In the genomic region with DNA sequence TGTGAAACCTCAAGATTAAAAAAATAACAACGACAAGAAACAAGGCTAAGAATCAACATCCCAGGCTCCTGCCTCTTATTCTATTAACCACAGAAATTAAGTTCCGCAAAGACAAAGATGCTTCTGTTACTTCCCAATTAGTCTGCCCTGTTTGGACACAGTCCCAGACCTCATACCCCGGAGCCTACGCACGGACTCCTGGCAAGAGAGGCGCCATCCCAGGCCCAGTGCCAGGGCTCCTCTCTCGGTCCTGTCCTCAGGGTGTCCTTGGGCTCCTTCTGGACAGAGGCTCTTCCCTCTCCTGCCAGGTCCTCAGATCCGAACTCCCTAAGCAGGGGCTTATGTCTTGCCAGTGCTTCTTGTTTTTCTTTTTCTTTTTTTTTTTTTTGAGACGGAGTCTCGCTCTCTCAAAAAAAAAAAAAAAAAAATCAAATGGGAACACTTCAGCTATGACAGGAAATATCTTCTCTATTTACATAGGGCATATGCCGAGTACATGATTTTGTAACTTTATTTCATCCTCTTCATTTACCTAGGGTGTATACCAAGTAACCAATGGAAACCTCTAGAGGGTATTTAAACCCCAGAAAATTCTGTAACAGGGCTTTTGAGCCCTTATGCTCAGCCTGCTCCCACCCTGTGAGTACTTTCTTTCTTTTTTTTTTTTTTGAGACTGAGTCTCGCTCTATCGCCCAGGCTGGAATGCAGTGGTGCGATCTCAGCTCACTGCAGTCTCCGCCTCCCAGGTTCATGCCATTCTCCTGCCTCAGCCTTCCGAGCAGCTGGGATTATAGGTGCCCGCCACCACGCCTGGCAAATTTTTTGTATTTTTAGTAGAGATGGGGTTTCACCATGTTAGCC, we compare ENCODE assay signal across 8 cellular contexts. TPM values are rescaled to one million over a fixed set of nuclear protein-coding genes. Genes with fewer than 3 reads are reported as not detected.
DNase-seq lines count a peak whose midpoint lies in the region; ATAC-seq and TF ChIP-seq lines count a peak whose summit lies in the region.

No MANE protein-coding gene starts in this region.

- peaks cover 7% of the 10 kb centered on the region for H3K4me1 ChIP-seq in mucosa of descending colon (ENCODE audit: low read depth)

- intact Hi-C loops in dendritic cell treated with granulocyte-macrophage colony-stimulating factor and Interleukin-4, amounts not matched to agents 40 ng/mL and 50 ng/mL, for 4 days (cut with micrococcal nuclease): no loop called here
- intact Hi-C loops in mucosa of descending colon (cut with DNase I, micrococcal nuclease): no loop called here

- no peaks in the 10 kb centered on the region for H3K36me3 Mint-ChIP-seq in dendritic cell treated with granulocyte-macrophage colony-stimulating factor and Interleukin-4, amounts not matched to agents 40 ng/mL and 50 ng/mL, for 4 days (ENCODE audit: low read depth)
- H3K36me3 Mint-ChIP-seq in T-cell: no peaks in the 10 kb centered on the region

- H3K27me3 Mint-ChIP-seq in dendritic cell treated with granulocyte-macrophage colony-stimulating factor and Interleukin-4, amounts not matched to agents 40 ng/mL and 50 ng/mL, for 4 days: no peaks in the 10 kb centered on the region
- H3K27me3 Mint-ChIP-seq in T-cell: no peaks in the 10 kb centered on the region

- no peaks in the 10 kb centered on the region for H3K9me3 ChIP-seq in mucosa of descending colon

- POLR2A ChIA-PET in T-cell (lab: Charles Lee): no interaction called here

- CTCF ChIA-PET in T-cell (lab: Charles Lee): no interaction called here

- peak overlapping the region; percentile 73 for H3K27ac Mint-ChIP-seq in dendritic cell treated with granulocyte-macrophage colony-stimulating factor and Interleukin-4, amounts not matched to agents 40 ng/mL and 50 ng/mL, for 4 days
- H3K27ac Mint-ChIP-seq in T-cell: no peak overlapping the region

- DNase-seq in AG20443 (ENCODE audit: low spot score): peak; percentile 91
- DNase-seq in NCI-H446 treated with DMSO at 0.1 percent for 48 hours (lab: John Stamatoyannopoulos, UW): peak; percentile 97
- peak; percentile 48 to 77 (median 62) for DNase-seq in mucosa of descending colon
- no peak for DNase-seq in D341Med (ENCODE audit: low spot score)
- no peak for DNase-seq in T-cell

- peak; percentile 85 for ATAC-seq in mucosa of descending colon
- ATAC-seq in GM21423 (IDR thresholded peaks at IDR 0.05; ENCODE audit: unreplicated experiment): no peak
- ATAC-seq in T-cell (replicated peaks in 1 of 4): no peak
- ATAC-seq in HG02973 (IDR thresholded peaks at IDR 0.05; ENCODE audit: unreplicated experiment): no peak

- no peak overlapping the region for H3K4me3 ChIP-seq in mucosa of descending colon

- peak overlapping the region; percentile 48 for H3K4me3 Mint-ChIP-seq in dendritic cell treated with granulocyte-macrophage colony-stimulating factor and Interleukin-4, amounts not matched to agents 40 ng/mL and 50 ng/mL, for 4 days
- no peak overlapping the region for H3K4me3 Mint-ChIP-seq in T-cell

- H3K4me1 Mint-ChIP-seq in dendritic cell treated with granulocyte-macrophage colony-stimulating factor and Interleukin-4, amounts not matched to agents 40 ng/mL and 50 ng/mL, for 4 days (ENCODE audit: low read depth): peaks cover 24% of the 10 kb centered on the region
- no peaks in the 10 kb centered on the region for H3K4me1 Mint-ChIP-seq in T-cell

- no peaks in the 10 kb centered on the region for H3K36me3 ChIP-seq in mucosa of descending colon (ENCODE audit: low read depth)

- TF ChIP-seq CTCF in mucosa of descending colon (IDR thresholded peaks at IDR 0.05): no peak

- no peaks in the 10 kb centered on the region for H3K9me3 Mint-ChIP-seq in dendritic cell treated with granulocyte-macrophage colony-stimulating factor and Interleukin-4, amounts not matched to agents 40 ng/mL and 50 ng/mL, for 4 days
- H3K9me3 Mint-ChIP-seq in T-cell: no peaks in the 10 kb centered on the region

RNA-seq across cellular contexts. Expression of a gene that starts 11.7 kb away (rescaled TPM):
- total RNA-seq in mucosa of descending colon: 100 to 1,000 TPM; 383 to 734 (median 494) TPM
- total RNA-seq in T-cell: 100 to 1,000 TPM; 308 to 625 (median 545) TPM

RNA-seq across cellular contexts. Expression of a gene that starts 55.5 kb away (rescaled TPM):
- total RNA-seq in mucosa of descending colon (not detected), T-cell (1 to 10 TPM in 4 of 5 donors, under 1 TPM in 1; 0.95 to 2.8 (median 1.8) TPM)

Comparison
In these comparisons a context has a peak if more than half of its experiments do, and no peak if none do; other contexts are left out.
1. DNase-seq: peak in AG20443 (single experiment), NCI-H446 treated with DMSO at 0.1 percent for 48 hours (single experiment) and mucosa of descending colon (3 of 3); none in D341Med (single experiment) and T-cell (0 of 34).